In genomic region chr1:78843111-78843908, GRCh38 we compare ENCODE assay signal across 23 cellular contexts.
DNase-seq lines count a peak whose midpoint lies in the region; FAIRE-seq and TF ChIP-seq lines count a peak whose summit lies in the region.
"Had no signal": no experiment of that assay in that cellular context is flagged by ENCODE, and none has a peak within 500 bp of the region (broad histone marks: within the 10 kb centered on the region; RNA-seq: fewer than 3 reads in every experiment).

No MANE protein-coding gene starts in this region.

- H3K79me2 ChIP-seq in astrocyte (ENCODE audit: insufficient read depth, low read length) (no peaks in the 10 kb centered on the region), hepatocyte (no peaks in the 10 kb centered on the region)

- POLR2A ChIA-PET in activated CD4-positive, alpha-beta memory T cell treated with anti-CD3 and anti-CD28 coated beads for 36 hours (lab: Charles Lee), result no interaction called here

- no peak overlapping the region for H3K9ac ChIP-seq in astrocyte (ENCODE audit: low read length)

- H2AFZ ChIP-seq in astrocyte (ENCODE audit: low read depth, low read length) (peak overlapping the region; percentile 1), hepatocyte (no peak overlapping the region)

- H3K36me3 ChIP-seq in astrocyte (ENCODE audit: insufficient read depth, low read length) (no peaks in the 10 kb centered on the region), hepatocyte (replicated peaks; ENCODE audit: insufficient read depth, low read depth) (no peaks in the 10 kb centered on the region)
- H3K36me3 ChIP-seq: gastrocnemius medialis, right lobe of liver, thoracic aorta had no signal

- intact Hi-C loops in activated CD4-positive, alpha-beta memory T cell treated with anti-CD3 and anti-CD28 coated beads for 36 hours (cut with micrococcal nuclease), result no loop called here

- 55% methylated on average over 5 of the region's 5 CpGs for WGBS in hepatocyte (ENCODE audit: low lambda C conversion rate, missing lambda C conversion rate)

- H3K9me3 ChIP-seq in astrocyte (ENCODE audit: insufficient read depth, low read depth, low read length) (no peaks in the 10 kb centered on the region), hepatocyte (ENCODE audit: low read depth) (no peaks in the 10 kb centered on the region)
- H3K9me3 ChIP-seq: gastrocnemius medialis, right lobe of liver, thoracic aorta had no signal

- no peaks in the 10 kb centered on the region for H3K9me3 Mint-ChIP-seq in astrocyte (ENCODE audit: unreplicated experiment)
- no peaks in the 10 kb centered on the region for H3K9me3 Mint-ChIP-seq in activated CD4-positive, alpha-beta memory T cell treated with anti-CD3 and anti-CD28 coated beads for 36 hours
- H3K9me3 Mint-ChIP-seq: memory B cell; stimulated activated effector memory CD8-positive, alpha-beta T cell treated with anti-CD3 and anti-CD28 coated beads, Interleukin-12 subunit alpha, Interleukin-12 subunit beta, amount 100 ng/mL, for 72 hours had no signal

- peak overlapping the region; percentile 78 for H3K27ac Mint-ChIP-seq in astrocyte (ENCODE audit: unreplicated experiment)
- H3K27ac Mint-ChIP-seq in activated CD4-positive, alpha-beta memory T cell treated with anti-CD3 and anti-CD28 coated beads for 36 hours, result no peak overlapping the region
- H3K27ac Mint-ChIP-seq: activated CD8-positive, alpha-beta memory T cell treated with anti-CD3 and anti-CD28 coated beads, Interleukin-2, amount 10 ng/mL, durations not matched to agents 7 days and 5 days; activated naive CD8-positive, alpha-beta T cell; CD4-positive, alpha-beta T cell; H9; memory B cell; stimulated activated effector memory CD8-positive, alpha-beta T cell treated with anti-CD3 and anti-CD28 coated beads, Interleukin-12 subunit alpha, Interleukin-12 subunit beta, amount 100 ng/mL, for 72 hours had no signal

- H4K20me1 ChIP-seq in astrocyte (ENCODE audit: insufficient read depth, low read length), result no peaks in the 10 kb centered on the region
- H4K20me1 ChIP-seq in hepatocyte (ENCODE audit: insufficient read depth, poor library complexity, severe bottlenecking), result no peaks in the 10 kb centered on the region

- H3K27me3 ChIP-seq in astrocyte (ENCODE audit: insufficient read depth, low read length), result no peaks in the 10 kb centered on the region
- H3K27me3 ChIP-seq in hepatocyte, result no peaks in the 10 kb centered on the region
- H3K27me3 ChIP-seq: gastrocnemius medialis, right lobe of liver had no signal

- no peaks in the 10 kb centered on the region for H3K27me3 Mint-ChIP-seq in astrocyte (ENCODE audit: low read depth, unreplicated experiment)
- no peaks in the 10 kb centered on the region for H3K27me3 Mint-ChIP-seq in activated CD4-positive, alpha-beta memory T cell treated with anti-CD3 and anti-CD28 coated beads for 36 hours
- H3K27me3 Mint-ChIP-seq: activated CD8-positive, alpha-beta memory T cell treated with anti-CD3 and anti-CD28 coated beads, Interleukin-2, amount 10 ng/mL, durations not matched to agents 7 days and 5 days; activated naive CD8-positive, alpha-beta T cell; CD4-positive, alpha-beta T cell; memory B cell had no signal

- CTCF ChIA-PET in activated CD4-positive, alpha-beta memory T cell treated with anti-CD3 and anti-CD28 coated beads for 36 hours (lab: Charles Lee), result no interaction called here

- peak; percentile 81 for FAIRE-seq in astrocyte (lab: Jason Lieb, UNC)
- FAIRE-seq: endothelial cell of umbilical vein, TTC549 had no signal

- H3K4me3 ChIP-seq in AG10803 (ENCODE audit: low read length) (no peak overlapping the region), LNCaP clone FGC (ENCODE audit: low read depth, low read length) (no peak overlapping the region), astrocyte (ENCODE audit: insufficient read depth, low read depth, low read length) (no peak overlapping the region), hepatocyte (no peak overlapping the region)
- H3K4me3 ChIP-seq: gastrocnemius medialis, right lobe of liver, thoracic aorta had no signal

- H3K4me1 ChIP-seq in astrocyte (ENCODE audit: insufficient read depth, low read length) (peaks cover 22% of the 10 kb centered on the region), hepatocyte (ENCODE audit: insufficient read depth) (peaks cover 9% of the 10 kb centered on the region)
- H3K4me1 ChIP-seq: gastrocnemius medialis, right lobe of liver had no signal

- H3K4me3 Mint-ChIP-seq in astrocyte (ENCODE audit: unreplicated experiment), result no peak overlapping the region
- no peak overlapping the region for H3K4me3 Mint-ChIP-seq in activated CD4-positive, alpha-beta memory T cell treated with anti-CD3 and anti-CD28 coated beads for 36 hours
- H3K4me3 Mint-ChIP-seq: activated CD8-positive, alpha-beta memory T cell treated with anti-CD3 and anti-CD28 coated beads, Interleukin-2, amount 10 ng/mL, durations not matched to agents 7 days and 5 days; activated naive CD8-positive, alpha-beta T cell; CD4-positive, alpha-beta T cell; H9; memory B cell; stimulated activated effector memory CD8-positive, alpha-beta T cell treated with anti-CD3 and anti-CD28 coated beads, Interleukin-12 subunit alpha, Interleukin-12 subunit beta, amount 100 ng/mL, for 72 hours had no signal

- no peaks in the 10 kb centered on the region for H3K36me3 Mint-ChIP-seq in astrocyte (ENCODE audit: low read depth, unreplicated experiment)
- H3K36me3 Mint-ChIP-seq in activated CD4-positive, alpha-beta memory T cell treated with anti-CD3 and anti-CD28 coated beads for 36 hours, result no peaks in the 10 kb centered on the region
- H3K36me3 Mint-ChIP-seq: activated CD8-positive, alpha-beta memory T cell treated with anti-CD3 and anti-CD28 coated beads, Interleukin-2, amount 10 ng/mL, durations not matched to agents 7 days and 5 days; activated naive CD8-positive, alpha-beta T cell; memory B cell; stimulated activated effector memory CD8-positive, alpha-beta T cell treated with anti-CD3 and anti-CD28 coated beads, Interleukin-12 subunit alpha, Interleukin-12 subunit beta, amount 100 ng/mL, for 72 hours had no signal

- peaks cover 44% of the 10 kb centered on the region for H3K4me1 Mint-ChIP-seq in astrocyte (ENCODE audit: low read depth, unreplicated experiment)
- H3K4me1 Mint-ChIP-seq in activated CD4-positive, alpha-beta memory T cell treated with anti-CD3 and anti-CD28 coated beads for 36 hours (ENCODE audit: low read depth), result no peaks in the 10 kb centered on the region
- H3K4me1 Mint-ChIP-seq: activated CD8-positive, alpha-beta memory T cell treated with anti-CD3 and anti-CD28 coated beads, Interleukin-2, amount 10 ng/mL, durations not matched to agents 7 days and 5 days; memory B cell; stimulated activated effector memory CD8-positive, alpha-beta T cell treated with anti-CD3 and anti-CD28 coated beads, Interleukin-12 subunit alpha, Interleukin-12 subunit beta, amount 100 ng/mL, for 72 hours had no signal

- H3K4me2 ChIP-seq in astrocyte (ENCODE audit: low read length) (peak overlapping the region; percentile 51), hepatocyte (no peak overlapping the region)

- peak; percentile 17 for DNase-seq in AG10803 (ENCODE audit: low read depth)
- DNase-seq in LNCaP clone FGC (ENCODE audit: low read depth), result peak; percentile 70
- peak; percentile 55 for DNase-seq in astrocyte (ENCODE audit: low read depth)
- peak; percentile 12 for DNase-seq in hepatocyte (ENCODE audit: low spot score)
- no peak for DNase-seq in cerebellar cortex (ENCODE audit: low spot score)
- no peak for DNase-seq in T-helper 9 cell
- DNase-seq in activated CD4-positive, alpha-beta memory T cell treated with anti-CD3 and anti-CD28 coated beads for 36 hours, result no peak
- DNase-seq in NOMO-1 treated with dmso at 0.1 percent for 144 hours (lab: John Stamatoyannopoulos, UW; ENCODE audit: unreplicated experiment), result no peak
- DNase-seq: activated CD4-positive, alpha-beta T cell treated with anti-CD3 and anti-CD28 coated beads for 48 hours; activated CD8-positive, alpha-beta memory T cell treated with anti-CD3 and anti-CD28 coated beads, Interleukin-2, amount 10 ng/mL, durations not matched to agents 7 days and 5 days; CD4-positive, alpha-beta T cell; dermis blood vessel endothelial cell; gastrocnemius medialis; H9; NCI-H1105 treated with DMSO at 0.1 percent for 48 hours; NCI-H524 treated with DMSO at 0.1 percent for 48 hours; right lobe of liver had no signal

- H3K27ac ChIP-seq in astrocyte (ENCODE audit: low read depth, low read length), result peak overlapping the region; percentile 34
- H3K27ac ChIP-seq in hepatocyte, result no peak overlapping the region
- H3K27ac ChIP-seq: gastrocnemius medialis, right lobe of liver, thoracic aorta had no signal

- no peaks in the 10 kb centered on the region for H3K9me2 ChIP-seq in hepatocyte (replicated peaks; ENCODE audit: insufficient read depth)

- TF ChIP-seq CTCF in AG10803 (conservative IDR thresholded peaks at IDR 0.05; ENCODE audit: low read length) (no peak), LNCaP clone FGC (IDR thresholded peaks at IDR 0.05; ENCODE audit: control insufficient read depth, extremely low read depth, insufficient read depth) (no peak), astrocyte (IDR thresholded peaks at IDR 0.05; ENCODE audit: insufficient read depth, low read depth, low read length) (no peak), hepatocyte (IDR thresholded peaks at IDR 0.05; ENCODE audit: poor library complexity) (no peak)

Comparison
In these comparisons a context has a peak if more than half of its experiments do, and no peak if none do; other contexts are left out.
1. DNase-seq: peak in AG10803 (single experiment), LNCaP clone FGC (single experiment), astrocyte (single experiment) and hepatocyte (single experiment); none in cerebellar cortex (single experiment), T-helper 9 cell (single experiment), activated CD4-positive, alpha-beta memory T cell treated with anti-CD3 and anti-CD28 coated beads for 36 hours (single experiment) and NOMO-1 treated with dmso at 0.1 percent for 144 hours (single experiment).